1 cellular context compared by ENCODE assay signal in the genomic region with DNA sequence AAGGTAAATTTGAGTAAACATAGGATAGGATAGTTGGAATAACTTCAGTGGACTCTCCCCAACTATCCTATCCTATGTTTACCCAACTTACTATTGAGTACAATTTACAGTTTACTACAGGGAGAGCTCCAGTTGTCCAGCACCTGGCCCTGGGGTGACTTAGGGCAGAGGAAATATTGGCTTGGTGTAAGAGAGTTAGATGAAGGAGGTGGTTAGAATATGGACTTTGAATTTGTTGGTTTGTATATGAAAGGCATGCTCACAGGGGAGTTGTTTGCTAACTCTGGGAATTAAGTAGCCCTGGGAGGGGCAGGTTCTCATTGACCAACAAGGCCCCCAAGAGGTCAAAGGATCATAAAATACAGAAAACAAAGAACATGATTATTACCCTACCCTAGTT.
TF ChIP-seq lines count a peak whose summit lies in the region.

No MANE protein-coding gene starts in this region.

TF ChIP-seq in HepG2, 621 proteins besides CTCF, POLR2A, EP300 and RAD21 (continued from another document and continues in another):
- no peak for TF ChIP-seq FIP1L1 (IDR thresholded peaks at IDR 0.05; ENCODE audit: borderline replicate concordance, insufficient read depth, low read depth, low read length)
- no peak for TF ChIP-seq ZNF367 (CRISPR knock-in tag; IDR thresholded peaks at IDR 0.05; ENCODE audit: borderline replicate concordance)
- no peak for TF ChIP-seq SRSF1 (optimal IDR thresholded peaks at IDR 0.05; ENCODE audit: low read depth, low read length)
- TF ChIP-seq, protein P1, sequence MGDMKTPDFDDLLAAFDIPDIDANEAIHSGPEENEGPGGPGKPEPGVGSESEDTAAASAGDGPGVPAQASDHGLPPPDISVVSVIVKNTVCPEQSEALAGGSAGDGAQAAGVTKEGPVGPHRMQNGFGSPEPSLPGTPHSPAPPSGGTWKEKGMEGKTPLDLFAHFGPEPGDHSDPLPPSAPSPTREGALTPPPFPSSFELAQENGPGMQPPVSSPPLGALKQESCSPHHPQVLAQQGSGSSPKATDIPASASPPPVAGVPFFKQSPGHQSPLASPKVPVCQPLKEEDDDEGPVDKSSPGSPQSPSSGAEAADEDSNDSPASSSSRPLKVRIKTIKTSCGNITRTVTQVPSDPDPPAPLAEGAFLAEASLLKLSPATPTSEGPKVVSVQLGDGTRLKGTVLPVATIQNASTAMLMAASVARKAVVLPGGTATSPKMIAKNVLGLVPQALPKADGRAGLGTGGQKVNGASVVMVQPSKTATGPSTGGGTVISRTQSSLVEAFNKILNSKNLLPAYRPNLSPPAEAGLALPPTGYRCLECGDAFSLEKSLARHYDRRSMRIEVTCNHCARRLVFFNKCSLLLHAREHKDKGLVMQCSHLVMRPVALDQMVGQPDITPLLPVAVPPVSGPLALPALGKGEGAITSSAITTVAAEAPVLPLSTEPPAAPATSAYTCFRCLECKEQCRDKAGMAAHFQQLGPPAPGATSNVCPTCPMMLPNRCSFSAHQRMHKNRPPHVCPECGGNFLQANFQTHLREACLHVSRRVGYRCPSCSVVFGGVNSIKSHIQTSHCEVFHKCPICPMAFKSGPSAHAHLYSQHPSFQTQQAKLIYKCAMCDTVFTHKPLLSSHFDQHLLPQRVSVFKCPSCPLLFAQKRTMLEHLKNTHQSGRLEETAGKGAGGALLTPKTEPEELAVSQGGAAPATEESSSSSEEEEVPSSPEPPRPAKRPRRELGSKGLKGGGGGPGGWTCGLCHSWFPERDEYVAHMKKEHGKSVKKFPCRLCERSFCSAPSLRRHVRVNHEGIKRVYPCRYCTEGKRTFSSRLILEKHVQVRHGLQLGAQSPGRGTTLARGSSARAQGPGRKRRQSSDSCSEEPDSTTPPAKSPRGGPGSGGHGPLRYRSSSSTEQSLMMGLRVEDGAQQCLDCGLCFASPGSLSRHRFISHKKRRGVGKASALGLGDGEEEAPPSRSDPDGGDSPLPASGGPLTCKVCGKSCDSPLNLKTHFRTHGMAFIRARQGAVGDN (CRISPR knock-in tag; IDR thresholded peaks at IDR 0.05) = no peak
- no peak for TF ChIP-seq MEIS1 (CRISPR knock-in tag; IDR thresholded peaks at IDR 0.05; ENCODE audit: borderline replicate concordance)
- TF ChIP-seq HOXA5 (CRISPR knock-in tag; IDR thresholded peaks at IDR 0.05) = no peak
- TF ChIP-seq, protein P2, sequence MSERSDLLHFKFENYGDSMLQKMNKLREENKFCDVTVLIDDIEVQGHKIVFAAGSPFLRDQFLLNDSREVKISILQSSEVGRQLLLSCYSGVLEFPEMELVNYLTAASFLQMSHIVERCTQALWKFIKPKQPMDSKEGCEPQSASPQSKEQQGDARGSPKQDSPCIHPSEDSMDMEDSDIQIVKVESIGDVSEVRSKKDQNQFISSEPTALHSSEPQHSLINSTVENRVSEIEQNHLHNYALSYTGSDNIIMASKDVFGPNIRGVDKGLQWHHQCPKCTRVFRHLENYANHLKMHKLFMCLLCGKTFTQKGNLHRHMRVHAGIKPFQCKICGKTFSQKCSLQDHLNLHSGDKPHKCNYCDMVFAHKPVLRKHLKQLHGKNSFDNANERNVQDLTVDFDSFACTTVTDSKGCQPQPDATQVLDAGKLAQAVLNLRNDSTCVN (CRISPR knock-in tag; IDR thresholded peaks at IDR 0.05; ENCODE audit: borderline replicate concordance) = no peak
- no peak for TF ChIP-seq ZNF572 (CRISPR knock-in tag; IDR thresholded peaks at IDR 0.05)
- TF ChIP-seq, protein P3, sequence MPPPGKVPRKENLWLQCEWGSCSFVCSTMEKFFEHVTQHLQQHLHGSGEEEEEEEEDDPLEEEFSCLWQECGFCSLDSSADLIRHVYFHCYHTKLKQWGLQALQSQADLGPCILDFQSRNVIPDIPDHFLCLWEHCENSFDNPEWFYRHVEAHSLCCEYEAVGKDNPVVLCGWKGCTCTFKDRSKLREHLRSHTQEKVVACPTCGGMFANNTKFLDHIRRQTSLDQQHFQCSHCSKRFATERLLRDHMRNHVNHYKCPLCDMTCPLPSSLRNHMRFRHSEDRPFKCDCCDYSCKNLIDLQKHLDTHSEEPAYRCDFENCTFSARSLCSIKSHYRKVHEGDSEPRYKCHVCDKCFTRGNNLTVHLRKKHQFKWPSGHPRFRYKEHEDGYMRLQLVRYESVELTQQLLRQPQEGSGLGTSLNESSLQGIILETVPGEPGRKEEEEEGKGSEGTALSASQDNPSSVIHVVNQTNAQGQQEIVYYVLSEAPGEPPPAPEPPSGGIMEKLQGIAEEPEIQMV (CRISPR knock-in tag; IDR thresholded peaks at IDR 0.05; ENCODE audit: low read depth) = no peak
- TF ChIP-seq MEF2D (CRISPR knock-in tag; IDR thresholded peaks at IDR 0.05) = no peak
- TF ChIP-seq, protein P4, sequence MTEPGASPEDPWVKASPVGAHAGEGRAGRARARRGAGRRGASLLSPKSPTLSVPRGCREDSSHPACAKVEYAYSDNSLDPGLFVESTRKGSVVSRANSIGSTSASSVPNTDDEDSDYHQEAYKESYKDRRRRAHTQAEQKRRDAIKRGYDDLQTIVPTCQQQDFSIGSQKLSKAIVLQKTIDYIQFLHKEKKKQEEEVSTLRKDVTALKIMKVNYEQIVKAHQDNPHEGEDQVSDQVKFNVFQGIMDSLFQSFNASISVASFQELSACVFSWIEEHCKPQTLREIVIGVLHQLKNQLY (CRISPR knock-in tag; IDR thresholded peaks at IDR 0.05) = peak; percentile 70; the same call in 1 of the 2 replicates
- peak; percentile 92 for TF ChIP-seq TCF7 (IDR thresholded peaks at IDR 0.05; ENCODE audit: low read depth)
- TF ChIP-seq ZNF605 (CRISPR knock-in tag; IDR thresholded peaks at IDR 0.05) = no peak
- TF ChIP-seq, protein P5, sequence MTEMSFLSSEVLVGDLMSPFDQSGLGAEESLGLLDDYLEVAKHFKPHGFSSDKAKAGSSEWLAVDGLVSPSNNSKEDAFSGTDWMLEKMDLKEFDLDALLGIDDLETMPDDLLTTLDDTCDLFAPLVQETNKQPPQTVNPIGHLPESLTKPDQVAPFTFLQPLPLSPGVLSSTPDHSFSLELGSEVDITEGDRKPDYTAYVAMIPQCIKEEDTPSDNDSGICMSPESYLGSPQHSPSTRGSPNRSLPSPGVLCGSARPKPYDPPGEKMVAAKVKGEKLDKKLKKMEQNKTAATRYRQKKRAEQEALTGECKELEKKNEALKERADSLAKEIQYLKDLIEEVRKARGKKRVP (CRISPR knock-in tag; IDR thresholded peaks at IDR 0.05) = 0 out of 4 replicates have a peak, but pooled peaks of 1 of the 2 experiments have one; percentile 30
- TF ChIP-seq TARDBP (CRISPR knock-in tag; IDR thresholded peaks at IDR 0.05) = peak; percentile 50; the same call in 1 of the 2 replicates
- no peak for TF ChIP-seq ZNF841 (CRISPR knock-in tag; IDR thresholded peaks at IDR 0.05; ENCODE audit: borderline replicate concordance)
- no peak for TF ChIP-seq ZFP62 (CRISPR knock-in tag; IDR thresholded peaks at IDR 0.05)
- TF ChIP-seq ZNF660 (CRISPR knock-in tag; IDR thresholded peaks at IDR 0.05; ENCODE audit: borderline replicate concordance, low read depth) = no peak
- TF ChIP-seq, protein P6, sequence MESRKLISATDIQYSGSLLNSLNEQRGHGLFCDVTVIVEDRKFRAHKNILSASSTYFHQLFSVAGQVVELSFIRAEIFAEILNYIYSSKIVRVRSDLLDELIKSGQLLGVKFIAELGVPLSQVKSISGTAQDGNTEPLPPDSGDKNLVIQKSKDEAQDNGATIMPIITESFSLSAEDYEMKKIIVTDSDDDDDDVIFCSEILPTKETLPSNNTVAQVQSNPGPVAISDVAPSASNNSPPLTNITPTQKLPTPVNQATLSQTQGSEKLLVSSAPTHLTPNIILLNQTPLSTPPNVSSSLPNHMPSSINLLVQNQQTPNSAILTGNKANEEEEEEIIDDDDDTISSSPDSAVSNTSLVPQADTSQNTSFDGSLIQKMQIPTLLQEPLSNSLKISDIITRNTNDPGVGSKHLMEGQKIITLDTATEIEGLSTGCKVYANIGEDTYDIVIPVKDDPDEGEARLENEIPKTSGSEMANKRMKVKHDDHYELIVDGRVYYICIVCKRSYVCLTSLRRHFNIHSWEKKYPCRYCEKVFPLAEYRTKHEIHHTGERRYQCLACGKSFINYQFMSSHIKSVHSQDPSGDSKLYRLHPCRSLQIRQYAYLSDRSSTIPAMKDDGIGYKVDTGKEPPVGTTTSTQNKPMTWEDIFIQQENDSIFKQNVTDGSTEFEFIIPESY (CRISPR knock-in tag; IDR thresholded peaks at IDR 0.05) = no peak
- 0 out of 2 replicates have a peak, but pooled peaks have one; percentile 52 for TF ChIP-seq SIX4 (CRISPR knock-in tag; IDR thresholded peaks at IDR 0.05)
- TF ChIP-seq, protein P7, sequence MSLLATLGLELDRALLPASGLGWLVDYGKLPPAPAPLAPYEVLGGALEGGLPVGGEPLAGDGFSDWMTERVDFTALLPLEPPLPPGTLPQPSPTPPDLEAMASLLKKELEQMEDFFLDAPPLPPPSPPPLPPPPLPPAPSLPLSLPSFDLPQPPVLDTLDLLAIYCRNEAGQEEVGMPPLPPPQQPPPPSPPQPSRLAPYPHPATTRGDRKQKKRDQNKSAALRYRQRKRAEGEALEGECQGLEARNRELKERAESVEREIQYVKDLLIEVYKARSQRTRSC (CRISPR knock-in tag; IDR thresholded peaks at IDR 0.05; ENCODE audit: low read depth) = no peak
- TF ChIP-seq ZNF207 (IDR thresholded peaks at IDR 0.05; ENCODE audit: borderline replicate concordance) = no peak
- no peak for TF ChIP-seq ZSCAN30 (CRISPR knock-in tag; IDR thresholded peaks at IDR 0.05)
- no peak for TF ChIP-seq ZNF205 (CRISPR knock-in tag; IDR thresholded peaks at IDR 0.05)
- TF ChIP-seq YEATS4 (CRISPR knock-in tag; IDR thresholded peaks at IDR 0.05; ENCODE audit: borderline replicate concordance) = no peak
- TF ChIP-seq RFX5 (IDR thresholded peaks at IDR 0.05; ENCODE audit: low read depth, low read length) = no peak
- TF ChIP-seq ZNF891 (CRISPR knock-in tag; IDR thresholded peaks at IDR 0.05) = no peak
- 0 out of 2 replicates have a peak, but pooled peaks have one; percentile 43 for TF ChIP-seq ZNF614 (CRISPR knock-in tag; IDR thresholded peaks at IDR 0.05; ENCODE audit: borderline replicate concordance)
- TF ChIP-seq, protein P8, sequence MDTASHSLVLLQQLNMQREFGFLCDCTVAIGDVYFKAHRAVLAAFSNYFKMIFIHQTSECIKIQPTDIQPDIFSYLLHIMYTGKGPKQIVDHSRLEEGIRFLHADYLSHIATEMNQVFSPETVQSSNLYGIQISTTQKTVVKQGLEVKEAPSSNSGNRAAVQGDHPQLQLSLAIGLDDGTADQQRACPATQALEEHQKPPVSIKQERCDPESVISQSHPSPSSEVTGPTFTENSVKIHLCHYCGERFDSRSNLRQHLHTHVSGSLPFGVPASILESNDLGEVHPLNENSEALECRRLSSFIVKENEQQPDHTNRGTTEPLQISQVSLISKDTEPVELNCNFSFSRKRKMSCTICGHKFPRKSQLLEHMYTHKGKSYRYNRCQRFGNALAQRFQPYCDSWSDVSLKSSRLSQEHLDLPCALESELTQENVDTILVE (CRISPR knock-in tag; IDR thresholded peaks at IDR 0.05) = peak; percentile 55; the same call in 1 of the 2 replicates
- TF ChIP-seq FOXK1 (CRISPR knock-in tag; IDR thresholded peaks at IDR 0.05; ENCODE audit: borderline replicate concordance, low read depth) = peak; percentile 75
- TF ChIP-seq PCBP1 (IDR thresholded peaks at IDR 0.05; ENCODE audit: borderline replicate concordance, low read depth, low read length) = no peak
- no peak for TF ChIP-seq ZNF256 (CRISPR knock-in tag; conservative IDR thresholded peaks at IDR 0.05)
- TF ChIP-seq AKAP8 (CRISPR knock-in tag; IDR thresholded peaks at IDR 0.05) = no peak
- TF ChIP-seq DPF2 (CRISPR knock-in tag; IDR thresholded peaks at IDR 0.05; ENCODE audit: borderline replicate concordance, low read depth) = peak; percentile 78; the same call in 1 of the 2 replicates
- TF ChIP-seq, protein P9, sequence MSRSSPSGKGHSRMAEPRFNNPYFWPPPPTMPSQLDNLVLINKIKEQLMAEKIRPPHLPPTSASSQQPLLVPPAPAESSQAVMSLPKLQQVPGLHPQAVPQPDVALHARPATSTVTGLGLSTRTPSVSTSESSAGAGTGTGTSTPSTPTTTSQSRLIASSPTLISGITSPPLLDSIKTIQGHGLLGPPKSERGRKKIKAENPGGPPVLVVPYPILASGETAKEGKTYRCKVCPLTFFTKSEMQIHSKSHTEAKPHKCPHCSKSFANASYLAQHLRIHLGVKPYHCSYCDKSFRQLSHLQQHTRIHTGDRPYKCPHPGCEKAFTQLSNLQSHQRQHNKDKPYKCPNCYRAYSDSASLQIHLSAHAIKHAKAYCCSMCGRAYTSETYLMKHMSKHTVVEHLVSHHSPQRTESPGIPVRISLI (CRISPR knock-in tag; IDR thresholded peaks at IDR 0.05; ENCODE audit: borderline replicate concordance) = peak; percentile 18; the same call in 1 of the 2 replicates
- no peak for TF ChIP-seq ZNF3 (CRISPR knock-in tag; IDR thresholded peaks at IDR 0.05)
- TF ChIP-seq NR2F2 (IDR thresholded peaks at IDR 0.05; ENCODE audit: borderline replicate concordance, low read depth) = peak; percentile 99
- no peak for TF ChIP-seq KLF15 (CRISPR knock-in tag; IDR thresholded peaks at IDR 0.05; ENCODE audit: borderline replicate concordance)
- peak; percentile 61 for TF ChIP-seq MAZ (IDR thresholded peaks at IDR 0.05; ENCODE audit: borderline replicate concordance, low read depth, low read length)
- peak; percentile 41; the same call in 1 of the 2 replicates for TF ChIP-seq MAZ (CRISPR knock-in tag; IDR thresholded peaks at IDR 0.05; ENCODE audit: low read depth)
- TF ChIP-seq SP140L (CRISPR knock-in tag; IDR thresholded peaks at IDR 0.05; ENCODE audit: borderline replicate concordance) = peak; percentile 54; the same call in 1 of the 2 replicates
- TF ChIP-seq CENPT (CRISPR knock-in tag; IDR thresholded peaks at IDR 0.05; ENCODE audit: low read depth) = no peak
- TF ChIP-seq FOXA1 (IDR thresholded peaks at IDR 0.05) = peak; percentile 58
- TF ChIP-seq FOXA1 (CRISPR knock-in tag; IDR thresholded peaks at IDR 0.05) = peak; percentile 80
- TF ChIP-seq FOXA3 (CRISPR knock-in tag; IDR thresholded peaks at IDR 0.05) = peak; percentile 93
- no peak for TF ChIP-seq IKZF1 (IDR thresholded peaks at IDR 0.05)
- TF ChIP-seq NAIF1 (CRISPR knock-in tag; IDR thresholded peaks at IDR 0.05; ENCODE audit: borderline replicate concordance) = no peak
- peak; percentile 56 for TF ChIP-seq SAP130 (CRISPR knock-in tag; IDR thresholded peaks at IDR 0.05; ENCODE audit: low read depth)
- TF ChIP-seq NCOR1 (IDR thresholded peaks at IDR 0.05; ENCODE audit: borderline replicate concordance, low read length) = peak; percentile 91
- TF ChIP-seq PRPF4 (IDR thresholded peaks at IDR 0.05; ENCODE audit: low read depth, low read length, poor library complexity, severe bottlenecking) = no peak
- no peak for TF ChIP-seq ZNF598 (CRISPR knock-in tag; IDR thresholded peaks at IDR 0.05; ENCODE audit: borderline replicate concordance)
- TF ChIP-seq KLF16 (CRISPR knock-in tag; IDR thresholded peaks at IDR 0.05) = peak in 1 of 2 experiments; percentile 62; a peak in 1 of 4 replicates
- TF ChIP-seq ZNF850 (CRISPR knock-in tag; conservative IDR thresholded peaks at IDR 0.05) = no peak
- peak; percentile 83; the same call in 1 of the 2 replicates for TF ChIP-seq SOX5 (CRISPR knock-in tag; IDR thresholded peaks at IDR 0.05; ENCODE audit: borderline replicate concordance)
- TF ChIP-seq KDM3A (CRISPR knock-in tag; IDR thresholded peaks at IDR 0.05; ENCODE audit: low read depth) = no peak
- TF ChIP-seq ZNF775 (CRISPR knock-in tag; IDR thresholded peaks at IDR 0.05; ENCODE audit: borderline replicate concordance) = no peak
- no peak for TF ChIP-seq TMF1 (CRISPR knock-in tag; IDR thresholded peaks at IDR 0.05; ENCODE audit: low read depth)
- TF ChIP-seq ELF1 (CRISPR knock-in tag; IDR thresholded peaks at IDR 0.05) = peak; percentile 36; the same call in 1 of the 2 replicates
- peak; percentile 70 for TF ChIP-seq TEAD3 (CRISPR knock-in tag; optimal IDR thresholded peaks at IDR 0.05; ENCODE audit: borderline replicate concordance)
- peak; percentile 82; the same call in 1 of the 2 replicates for TF ChIP-seq MIXL1 (CRISPR knock-in tag; IDR thresholded peaks at IDR 0.05)
- peak; percentile 19 for TF ChIP-seq HNRNPLL (IDR thresholded peaks at IDR 0.05; ENCODE audit: low read depth, low read length, poor library complexity, severe bottlenecking)
